In genomic region chr19:19341026-19341425, GRCh38 we compare ENCODE assay signal across 2 cellular contexts.
TF ChIP-seq lines count a peak whose summit lies in the region.

No MANE protein-coding gene starts in this region.

TF ChIP-seq in HepG2, 621 proteins besides CTCF, POLR2A, EP300 and RAD21 (continues in another document):
- no peak for TF ChIP-seq NONO (IDR thresholded peaks at IDR 0.05)
- 0 out of 2 replicates have a peak, but pooled peaks have one; percentile 4 for TF ChIP-seq NONO (CRISPR knock-in tag; conservative IDR thresholded peaks at IDR 0.05)
- no peak for TF ChIP-seq MYPOP (CRISPR knock-in tag; IDR thresholded peaks at IDR 0.05)
- no peak for TF ChIP-seq ZNF225 (CRISPR knock-in tag; IDR thresholded peaks at IDR 0.05)
- no peak for TF ChIP-seq ZXDC (CRISPR knock-in tag; IDR thresholded peaks at IDR 0.05)
- TF ChIP-seq PITX1 (CRISPR knock-in tag; IDR thresholded peaks at IDR 0.05): no peak
- TF ChIP-seq ZSCAN9 (CRISPR knock-in tag; IDR thresholded peaks at IDR 0.05; ENCODE audit: borderline replicate concordance): no peak
- TF ChIP-seq HINFP (CRISPR knock-in tag; IDR thresholded peaks at IDR 0.05; ENCODE audit: low read depth): no peak
- no peak for TF ChIP-seq ZNF749 (CRISPR knock-in tag; IDR thresholded peaks at IDR 0.05; ENCODE audit: borderline replicate concordance)
- TF ChIP-seq HNRNPH1 (optimal IDR thresholded peaks at IDR 0.05; ENCODE audit: low read depth, low read length): no peak
- no peak for TF ChIP-seq AHDC1 (CRISPR knock-in tag; IDR thresholded peaks at IDR 0.05; ENCODE audit: borderline replicate concordance)
- TF ChIP-seq HMGA1 (CRISPR knock-in tag; conservative IDR thresholded peaks at IDR 0.05): no peak
- TF ChIP-seq ZFP36L2 (CRISPR knock-in tag; IDR thresholded peaks at IDR 0.05): no peak
- no peak for TF ChIP-seq ZFP90 (CRISPR knock-in tag; IDR thresholded peaks at IDR 0.05; ENCODE audit: borderline replicate concordance)
- TF ChIP-seq ZNF383 (CRISPR knock-in tag; IDR thresholded peaks at IDR 0.05; ENCODE audit: borderline replicate concordance): no peak

TF ChIP-seq in GM12878, 131 proteins besides CTCF, POLR2A, EP300 and RAD21:
- TF ChIP-seq HDAC2 (IDR thresholded peaks at IDR 0.05) (no peak), ASH2L (IDR thresholded peaks at IDR 0.05; ENCODE audit: borderline replicate concordance, low read depth) (no peak), TCF7 (IDR thresholded peaks at IDR 0.05; ENCODE audit: borderline replicate concordance) (no peak), POLR2AphosphoS5 (IDR thresholded peaks at IDR 0.05; ENCODE audit: low read length) (no peak), GABPA (IDR thresholded peaks at IDR 0.05; ENCODE audit: low read depth) (no peak), RELB (IDR thresholded peaks at IDR 0.05; ENCODE audit: low read depth) (no peak), SREBF2 (IDR thresholded peaks at IDR 0.05; ENCODE audit: low read length) (no peak)
